Comparison of ENCODE assay signal across 2 cellular contexts in genomic region chr1:63356234-63356633, GRCh38. TPM values are rescaled to one million over a fixed set of nuclear protein-coding genes. Genes with fewer than 3 reads are reported as not detected.
"Had no signal": no experiment of that assay in that cellular context is flagged by ENCODE, and none has a peak within 500 bp of the region (broad histone marks: within the 10 kb centered on the region; RNA-seq: fewer than 3 reads in every experiment).

No MANE protein-coding gene starts in this region.

RNA-seq across cellular contexts. Expression of gene FOXD3, which starts 33.9 kb away (rescaled TPM):
- total RNA-seq: LHCN-M2, MCF 10A had no signal
